In the genomic region with DNA sequence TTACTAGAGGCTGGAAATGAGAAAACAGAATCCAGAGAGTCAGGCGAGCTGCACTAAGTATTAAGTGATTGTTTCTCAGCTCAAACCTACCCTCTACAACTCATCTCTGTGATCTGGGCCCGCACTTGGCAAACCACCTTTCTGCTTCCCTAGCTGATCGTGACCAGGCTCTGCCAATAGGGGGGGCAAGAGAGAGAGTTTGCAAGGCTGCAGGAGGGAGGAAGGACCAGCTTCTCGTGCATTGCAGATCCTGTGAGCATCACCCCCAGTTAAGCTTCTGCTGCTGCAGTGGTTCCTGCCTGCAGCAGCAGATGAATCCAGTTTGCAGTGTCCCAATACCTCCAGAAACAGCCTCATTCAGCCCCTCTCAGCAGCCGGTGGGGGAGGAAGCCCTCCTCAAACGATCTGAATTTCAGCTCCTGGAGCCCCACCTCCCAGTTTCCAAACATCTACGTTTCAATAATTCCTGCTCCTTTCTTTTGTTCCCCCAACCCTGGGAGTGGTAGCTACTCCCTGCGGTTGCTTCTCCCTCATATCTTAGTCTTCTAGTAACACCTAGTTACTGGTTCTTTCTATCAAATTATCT, we compare ENCODE assay signal across 8 cellular contexts. TPM values are rescaled to one million over a fixed set of nuclear protein-coding genes. Genes with fewer than 3 reads are reported as not detected.
DNase-seq lines count a peak whose midpoint lies in the region; ATAC-seq and TF ChIP-seq lines count a peak whose summit lies in the region.

No MANE protein-coding gene starts in this region.

- no peak overlapping the region for H3K4me3 ChIP-seq in LNCaP clone FGC (ENCODE audit: low read depth, low read length)
- no peak overlapping the region for H3K4me3 ChIP-seq in cardiac muscle cell
- no peak overlapping the region for H3K4me3 ChIP-seq in retinal pigment epithelial cell (ENCODE audit: low read length)

- H3K9me3 ChIP-seq in cardiac muscle cell (ENCODE audit: low read depth), result no peaks in the 10 kb centered on the region

- H3K9me3 Mint-ChIP-seq in activated naive CD4-positive, alpha-beta T cell treated with anti-CD3 and anti-CD28 coated beads, Interleukin-2, amount 50 U/mL, for 72 hours, result no peaks in the 10 kb centered on the region

- H3K27ac Mint-ChIP-seq in activated naive CD4-positive, alpha-beta T cell treated with anti-CD3 and anti-CD28 coated beads, Interleukin-2, amount 50 U/mL, for 72 hours, result peak overlapping the region in 1 of 2 donors; percentile 60

- peaks cover 31% of the 10 kb centered on the region for H3K36me3 ChIP-seq in cardiac muscle cell

- DNase-seq in ELR (ENCODE audit: low read depth) (peak; percentile 74), LNCaP clone FGC (ENCODE audit: low read depth) (no peak), SW480 (ENCODE audit: low spot score) (peak; percentile 66), cardiac muscle cell (ENCODE audit: low read depth in 1 of 2, low spot score in 1 of 2) (peak; percentile 71 to 80), retinal pigment epithelial cell (ENCODE audit: low read depth) (no peak)
- DNase-seq in activated naive CD4-positive, alpha-beta T cell treated with anti-CD3 and anti-CD28 coated beads, Interleukin-2, amount 50 U/mL, for 72 hours (ENCODE audit: low spot score in 2 of 2), result peak; percentile 72 to 90

- H3K36me3 Mint-ChIP-seq in activated naive CD4-positive, alpha-beta T cell treated with anti-CD3 and anti-CD28 coated beads, Interleukin-2, amount 50 U/mL, for 72 hours, result no peaks in the 10 kb centered on the region

- no peaks in the 10 kb centered on the region for H3K27me3 ChIP-seq in cardiac muscle cell

- ATAC-seq in activated naive CD4-positive, alpha-beta T cell treated with anti-CD3 and anti-CD28 coated beads, Interleukin-2, amount 50 U/mL, for 72 hours, result peak; percentile 88 to 89
- ATAC-seq in GM19467 (IDR thresholded peaks at IDR 0.05; ENCODE audit: unreplicated experiment) (no peak), GM19035 (IDR thresholded peaks at IDR 0.05; ENCODE audit: unreplicated experiment) (no peak)

- H3K27ac ChIP-seq in cardiac muscle cell, result no peak overlapping the region

- H3K4me1 ChIP-seq in cardiac muscle cell (ENCODE audit: low read depth), result no peaks in the 10 kb centered on the region

- TF ChIP-seq CTCF in LNCaP clone FGC (IDR thresholded peaks at IDR 0.05; ENCODE audit: control insufficient read depth, extremely low read depth, insufficient read depth) (peak; percentile 68), cardiac muscle cell (IDR thresholded peaks at IDR 0.05; ENCODE audit: low read depth, low read length) (peak; percentile 92), retinal pigment epithelial cell (conservative IDR thresholded peaks at IDR 0.05; ENCODE audit: low read depth, low read length) (peak; percentile 98)

RNA-seq across cellular contexts. Expression of gene XRCC1, which starts 20.0 kb away (rescaled TPM):
- total RNA-seq in activated naive CD4-positive, alpha-beta T cell treated with anti-CD3 and anti-CD28 coated beads, Interleukin-2, amount 50 U/mL, for 72 hours, result 10 to 100 TPM; 36.9 to 39.5 TPM
- total RNA-seq in cardiac muscle cell, result 82.5 and 85.3 TPM in 2 replicates
- polyA plus RNA-seq in cardiac muscle cell, result 52.0 and 52.7 TPM in 2 replicates

RNA-seq across cellular contexts. Expression of gene PINLYP, which starts 20.3 kb away (rescaled TPM):
- total RNA-seq in activated naive CD4-positive, alpha-beta T cell treated with anti-CD3 and anti-CD28 coated beads, Interleukin-2, amount 50 U/mL, for 72 hours, result 1 to 10 TPM; 6.5 to 9.0 TPM
- total RNA-seq in cardiac muscle cell, result 9.2 and 12.1 TPM in 2 replicates
- polyA plus RNA-seq in cardiac muscle cell, result 8.7 and 12.8 TPM in 2 replicates

RNA-seq across cellular contexts. Expression of gene ZNF575, which starts 22.3 kb away (rescaled TPM):
- total RNA-seq in activated naive CD4-positive, alpha-beta T cell treated with anti-CD3 and anti-CD28 coated beads, Interleukin-2, amount 50 U/mL, for 72 hours, result 1 to 10 TPM in 1 of 2 donors, under 1 TPM in 1; 0.98 to 3.3 TPM
- 1.8 TPM in 1 of 2 replicates, not detected in the other for total RNA-seq in cardiac muscle cell
- polyA plus RNA-seq in cardiac muscle cell, result 0.72 and 3.3 TPM in 2 replicates

RNA-seq across cellular contexts. Expression of gene ETHE1, which starts 28.3 kb away (rescaled TPM):
- 10 to 100 TPM; 88.0 to 89.2 TPM for total RNA-seq in activated naive CD4-positive, alpha-beta T cell treated with anti-CD3 and anti-CD28 coated beads, Interleukin-2, amount 50 U/mL, for 72 hours
- 35.0 and 46.5 TPM in 2 replicates for total RNA-seq in cardiac muscle cell
- polyA plus RNA-seq in cardiac muscle cell, result 31.6 and 41.7 TPM in 2 replicates

RNA-seq across cellular contexts. Expression of gene IRGQ, which starts 40.7 kb away (rescaled TPM):
- 10 to 100 TPM; 21.6 to 29.4 TPM for total RNA-seq in activated naive CD4-positive, alpha-beta T cell treated with anti-CD3 and anti-CD28 coated beads, Interleukin-2, amount 50 U/mL, for 72 hours
- 39.0 and 49.6 TPM in 2 replicates for total RNA-seq in cardiac muscle cell
- polyA plus RNA-seq in cardiac muscle cell, result 21.1 and 22.4 TPM in 2 replicates

Comparison
In these comparisons a context has a peak if more than half of its experiments do, and no peak if none do; other contexts are left out.
1. DNase-seq: peak in ELR (single experiment), SW480 (single experiment), activated naive CD4-positive, alpha-beta T cell treated with anti-CD3 and anti-CD28 coated beads, Interleukin-2, amount 50 U/mL, for 72 hours (2 of 2) and cardiac muscle cell (2 of 2); none in LNCaP clone FGC (single experiment) and retinal pigment epithelial cell (single experiment).
2. ATAC-seq: peak in activated naive CD4-positive, alpha-beta T cell treated with anti-CD3 and anti-CD28 coated beads, Interleukin-2, amount 50 U/mL, for 72 hours (2 of 2); none in GM19467 (single experiment) and GM19035 (single experiment).
3. Peak in every context shown above with its lines, with median percentiles within 50 percentile points of each other: CTCF ChIP-seq.